15 cellular contexts compared by ENCODE assay signal in the genomic region with DNA sequence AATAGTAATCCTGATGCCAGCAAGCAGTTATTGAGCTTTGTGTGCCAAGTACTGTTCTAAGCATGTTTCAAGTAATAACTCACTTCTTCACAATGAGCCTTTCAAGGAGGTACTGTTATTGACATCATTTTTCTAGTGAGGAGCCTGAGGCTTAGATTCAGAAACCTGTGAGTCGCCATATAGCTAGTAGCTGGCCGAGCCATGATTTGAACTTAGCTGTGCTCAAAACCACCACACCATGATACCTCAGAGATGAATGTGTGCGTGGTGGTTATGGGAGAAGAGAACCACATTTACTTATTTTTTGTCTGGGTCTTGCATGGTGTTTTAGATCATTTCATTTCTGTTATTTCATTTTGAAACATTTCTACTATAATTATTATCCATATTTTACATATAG.
DNase-seq lines count a peak whose midpoint lies in the region; ATAC-seq and TF ChIP-seq lines count a peak whose summit lies in the region.
"Had no signal": no experiment of that assay in that cellular context is flagged by ENCODE, and none has a peak within 500 bp of the region (broad histone marks: within the 10 kb centered on the region; RNA-seq: fewer than 3 reads in every experiment).

No MANE protein-coding gene starts in this region.

- DNase-seq in T-helper 17 cell (no peak), foreskin keratinocyte (peak; percentile 16 to 35), NCI-H82 (lab: John Stamatoyannopoulos, UW) (no peak), SIG-M5 treated with dmso at 0.1 percent for 504 hours (lab: John Stamatoyannopoulos, UW; ENCODE audit: unreplicated experiment) (no peak)
- DNase-seq in stimulated activated CD4-positive, alpha-beta T cell treated with anti-CD3 and anti-CD28 coated beads, Interleukin-12 subunit alpha, Interleukin-12 subunit beta, amount 100 ng/mL, for 4 hours = no peak
- DNase-seq: heart left ventricle, kidney, NCI-H1436 treated with DMSO at 0.1 percent for 48 hours, right lobe of liver, uterus, WERI-Rb-1 had no signal

- H3K4me1 Mint-ChIP-seq in T-helper 17 cell = peaks cover 7% of the 10 kb centered on the region

- ATAC-seq in GM18502 (IDR thresholded peaks at IDR 0.05; ENCODE audit: poor library complexity, unreplicated experiment) (peak; percentile 38), T-helper 17 cell (peak; percentile 35), foreskin keratinocyte (peak; percentile 62), GM19351 (IDR thresholded peaks at IDR 0.05; ENCODE audit: unreplicated experiment) (no peak)
- ATAC-seq: heart left ventricle, right lobe of liver had no signal

- H3K9me3 ChIP-seq in BLaER1 = peaks cover 17% of the 10 kb centered on the region
- H3K9me3 ChIP-seq in T-helper 17 cell (ENCODE audit: control insufficient read depth, low read length, poor library complexity, severe bottlenecking) = no peaks in the 10 kb centered on the region
- H3K9me3 ChIP-seq: right lobe of liver, uterus had no signal

- H3K4me2 ChIP-seq in BLaER1 = peak overlapping the region; percentile 72

- H3K27me3 Mint-ChIP-seq in T-helper 17 cell = no peaks in the 10 kb centered on the region

- no peak overlapping the region for H3K4me3 ChIP-seq in BLaER1
- H3K4me3 ChIP-seq: heart left ventricle, right lobe of liver, uterus had no signal

- H3K4me3 Mint-ChIP-seq in T-helper 17 cell = no peak overlapping the region

- H3K27ac ChIP-seq in BLaER1 (no peak overlapping the region), foreskin keratinocyte (no peak overlapping the region)
- H3K27ac ChIP-seq: heart left ventricle, right lobe of liver, uterus, WERI-Rb-1 had no signal

- no peak for TF ChIP-seq CTCF in foreskin keratinocyte (conservative IDR thresholded peaks at IDR 0.05)

- no peaks in the 10 kb centered on the region for H3K36me3 Mint-ChIP-seq in T-helper 17 cell (ENCODE audit: low read depth)
- H3K36me3 Mint-ChIP-seq: CD4-positive, CD25-positive, alpha-beta regulatory T cell had no signal

- H4K20me1 ChIP-seq in BLaER1 = peaks cover 9% of the 10 kb centered on the region; the same call in 1 of the 2 replicates

- peaks cover 9% of the 10 kb centered on the region; the same call in 1 of the 2 replicates for H3K36me3 ChIP-seq in BLaER1
- H3K36me3 ChIP-seq: heart left ventricle, right lobe of liver, uterus, WERI-Rb-1 had no signal

- no peak overlapping the region for H3K9ac ChIP-seq in BLaER1

- H3K27me3 ChIP-seq in BLaER1 (no peaks in the 10 kb centered on the region), foreskin keratinocyte (peaks cover 9% of the 10 kb centered on the region)
- H3K27me3 ChIP-seq: right lobe of liver, uterus had no signal

- peaks cover 52% of the 10 kb centered on the region for H3K4me1 ChIP-seq in BLaER1
- no peaks in the 10 kb centered on the region for H3K4me1 ChIP-seq in foreskin keratinocyte
- H3K4me1 ChIP-seq: heart left ventricle, right lobe of liver, uterus had no signal

- no peak overlapping the region for H3K27ac Mint-ChIP-seq in T-helper 17 cell
- H3K27ac Mint-ChIP-seq: CD4-positive, CD25-positive, alpha-beta regulatory T cell had no signal

Comparison
In these comparisons a context has a peak if more than half of its experiments do, and no peak if none do; other contexts are left out.
1. DNase-seq: peak in foreskin keratinocyte (2 of 2); none in T-helper 17 cell (0 of 3), stimulated activated CD4-positive, alpha-beta T cell treated with anti-CD3 and anti-CD28 coated beads, Interleukin-12 subunit alpha, Interleukin-12 subunit beta, amount 100 ng/mL, for 4 hours (single experiment), NCI-H82 (single experiment) and SIG-M5 treated with dmso at 0.1 percent for 504 hours (single experiment).